ENCODE assay signal across 36 cellular contexts in the genomic region with DNA sequence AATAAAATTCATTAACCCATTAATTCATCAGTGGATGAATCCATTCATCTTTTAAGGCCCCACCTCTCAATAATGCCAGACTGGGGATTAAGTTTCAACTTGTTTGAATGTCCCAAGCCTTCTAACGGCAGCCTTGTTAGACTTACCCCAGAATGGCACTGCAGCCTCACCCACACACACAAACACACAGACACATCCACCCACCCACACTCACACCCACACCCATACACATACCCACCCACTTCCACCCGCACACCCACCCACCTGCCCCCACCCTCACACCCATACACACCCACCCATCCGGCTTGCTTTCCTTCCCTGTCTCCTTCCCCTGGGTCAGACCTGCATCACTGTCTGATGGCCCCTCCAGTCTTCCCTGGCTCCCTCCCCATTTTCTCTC.
DNase-seq lines count a peak whose midpoint lies in the region; ATAC-seq, FAIRE-seq and TF ChIP-seq lines count a peak whose summit lies in the region.
"Had no signal": no experiment of that assay in that cellular context is flagged by ENCODE, and none has a peak within 500 bp of the region (broad histone marks: within the 10 kb centered on the region; RNA-seq: fewer than 3 reads in every experiment).

No MANE protein-coding gene starts in this region.

- H3K27me3 ChIP-seq in breast epithelium (no peaks in the 10 kb centered on the region), H1 (replicated peaks in 1 of 4; ENCODE audit: control insufficient read depth in 3 of 4, extremely low read depth in 1 of 4, insufficient read depth in 3 of 4, low read length in 3 of 4) (no peaks in the 10 kb centered on the region), psoas muscle (ENCODE audit: insufficient read depth in 3 of 3, low read length in 2 of 3) (no peaks in the 10 kb centered on the region), vagina (no peaks in the 10 kb centered on the region), Caco-2 (replicated peaks; ENCODE audit: control insufficient read depth, insufficient read depth, low read length) (no peaks in the 10 kb centered on the region)
- H3K27me3 ChIP-seq: brain microvascular endothelial cell, heart right ventricle, Peyer's patch, upper lobe of right lung had no signal

- CTCF ChIA-PET in MCF 10A (lab: Yijun Ruan, JAX) (interaction anchor here (1.2 kb wide), 1 partner anchor 47 kb away, joined by 4 read pairs; no protein-coding TSS in a partner anchor), H1 (lab: Charles Lee; ENCODE audit: partially characterized antibody) (interaction anchor here (2.5 kb wide), 1 partner anchor 9 kb away, joined by 12 read pairs; no protein-coding TSS in a partner anchor), Caco-2 (lab: Charles Lee) (no interaction called here)

- no peak for ATAC-seq in psoas muscle
- ATAC-seq: activated CD8-positive, alpha-beta memory T cell treated with anti-CD3 and anti-CD28 coated beads, Interleukin-2, amount 10 ng/mL, durations not matched to agents 7 days and 5 days; heart right ventricle; lower lobe of right lung; mucosa of descending colon; upper lobe of right lung had no signal

- H3K4me3 ChIP-seq in breast epithelium = no peak overlapping the region
- no peak overlapping the region for H3K4me3 ChIP-seq in H1 (ENCODE audit: extremely low read depth in 1 of 4, insufficient read depth in 2 of 4, low read depth in 3 of 4, low read length in 4 of 4)
- no peak overlapping the region for H3K4me3 ChIP-seq in psoas muscle
- no peak overlapping the region for H3K4me3 ChIP-seq in vagina
- H3K4me3 ChIP-seq in Caco-2 (ENCODE audit: low read depth, low read length) = no peak overlapping the region
- H3K4me3 ChIP-seq: GM23248, heart right ventricle, lower lobe of right lung, mucosa of descending colon, Peyer's patch, upper lobe of right lung had no signal

- 0 out of 2 replicates have a peak overlapping the region, but pooled peaks have one; percentile 27 for H3K18ac ChIP-seq in H1 (ENCODE audit: extremely low read depth, low read length)

- H3K4ac ChIP-seq in H1 (replicated peaks; ENCODE audit: insufficient read length, low read depth, low read length) = no peak overlapping the region

- no peak overlapping the region for H2BK120ac ChIP-seq in H1 (replicated peaks; ENCODE audit: low read depth, low read length)

- no peaks in the 10 kb centered on the region for H3K36me3 ChIP-seq in breast epithelium
- H3K36me3 ChIP-seq in H1 (ENCODE audit: control insufficient read depth in 2 of 4, insufficient read depth in 4 of 4, low read length in 3 of 4) = no peaks in the 10 kb centered on the region
- H3K36me3 ChIP-seq in psoas muscle (ENCODE audit: insufficient read depth in 1 of 2, low read depth in 1 of 2) = no peaks in the 10 kb centered on the region
- no peaks in the 10 kb centered on the region for H3K36me3 ChIP-seq in vagina
- H3K36me3 ChIP-seq in Caco-2 (ENCODE audit: control insufficient read depth, insufficient read depth, low read length) = no peaks in the 10 kb centered on the region
- H3K36me3 ChIP-seq: brain microvascular endothelial cell, heart right ventricle, lower lobe of right lung, Peyer's patch, upper lobe of right lung had no signal

- H4K91ac ChIP-seq in H1 (replicated peaks; ENCODE audit: insufficient read length, low read length) = peak overlapping the region; percentile 55

- no peaks in the 10 kb centered on the region for H3K9me3 ChIP-seq in breast epithelium
- no peaks in the 10 kb centered on the region for H3K9me3 ChIP-seq in H1 (ENCODE audit: insufficient read depth in 2 of 2, low read depth in 1 of 2, low read length in 1 of 2)
- H3K9me3 ChIP-seq in psoas muscle = no peaks in the 10 kb centered on the region
- H3K9me3 ChIP-seq in vagina = no peaks in the 10 kb centered on the region
- no peaks in the 10 kb centered on the region for H3K9me3 ChIP-seq in Caco-2
- H3K9me3 ChIP-seq: heart right ventricle, lower lobe of right lung, mucosa of descending colon, Peyer's patch, upper lobe of right lung had no signal

- no peak overlapping the region for H2BK20ac ChIP-seq in H1 (ENCODE audit: low read length)

- no peaks in the 10 kb centered on the region for H4K20me1 ChIP-seq in H1 (replicated peaks in 1 of 2; ENCODE audit: control insufficient read depth in 1 of 2, insufficient read depth in 2 of 2, low read length in 2 of 2)

- H2BK12ac ChIP-seq in H1 (ENCODE audit: low read depth, low read length) = 0 out of 2 replicates have a peak overlapping the region, but pooled peaks have one; percentile 21

- H3K4me3 Mint-ChIP-seq in MCF 10A (ENCODE audit: unreplicated experiment) = no peak overlapping the region
- H3K4me3 Mint-ChIP-seq in Caco-2 (ENCODE audit: unreplicated experiment) = no peak overlapping the region
- H3K4me3 Mint-ChIP-seq: activated B cell treated with CpG ODN at 0.5 μM for 24 hours; activated CD8-positive, alpha-beta memory T cell treated with anti-CD3 and anti-CD28 coated beads, Interleukin-2, amount 10 ng/mL, durations not matched to agents 7 days and 5 days; CD4-positive, alpha-beta memory T cell; neural crest cell had no signal

- H3K27ac ChIP-seq in breast epithelium (peak overlapping the region; percentile 23 to 88), H1 (ENCODE audit: low read depth, low read length) (no peak overlapping the region), psoas muscle (peak overlapping the region; percentile 84), vagina (peak overlapping the region; percentile 73)
- H3K27ac ChIP-seq: lower lobe of right lung, upper lobe of right lung had no signal

- no peak overlapping the region for H3K9ac ChIP-seq in H1 (replicated peaks in 1 of 4; ENCODE audit: extremely low read depth in 1 of 4, low read depth in 3 of 4, low read length in 3 of 4)
- H3K9ac ChIP-seq: GM23248 had no signal

- 80% methylated on average over 1 of the region's 3 CpGs; no CpG with 5 or more reads in 1 of the 2 experiments for WGBS in H1 (ENCODE audit: extremely low coverage in 1 of 2, insufficient coverage in 1 of 2, insufficient read length in 1 of 2, insufficient replicate concordance in 2 of 2, low coverage in 1 of 2, low lambda C conversion rate in 2 of 2, missing lambda C conversion rate in 1 of 2), 2 experiments
- WGBS in psoas muscle, 3 donors = 52 to 85% (median 66%) methylated on average over 2 to 3 of the region's 3 CpGs

- no peak overlapping the region for H3K56ac ChIP-seq in H1 (replicated peaks; ENCODE audit: insufficient read length, low read depth, low read length)

- H3K27ac Mint-ChIP-seq in MCF 10A (ENCODE audit: low read depth, unreplicated experiment) (no peak overlapping the region), Caco-2 (ENCODE audit: unreplicated experiment) (no peak overlapping the region)
- H3K27ac Mint-ChIP-seq: activated B cell treated with CpG ODN at 0.5 μM for 24 hours; activated CD8-positive, alpha-beta memory T cell treated with anti-CD3 and anti-CD28 coated beads, Interleukin-2, amount 10 ng/mL, durations not matched to agents 7 days and 5 days; CD4-positive, alpha-beta memory T cell had no signal

- H3K27me3 Mint-ChIP-seq in MCF 10A (ENCODE audit: insufficient read depth, unreplicated experiment) (no peaks in the 10 kb centered on the region), Caco-2 (ENCODE audit: insufficient read depth, unreplicated experiment) (no peaks in the 10 kb centered on the region)
- H3K27me3 Mint-ChIP-seq: activated B cell treated with CpG ODN at 0.5 μM for 24 hours; activated CD8-positive, alpha-beta memory T cell treated with anti-CD3 and anti-CD28 coated beads, Interleukin-2, amount 10 ng/mL, durations not matched to agents 7 days and 5 days; CD4-positive, alpha-beta memory T cell had no signal

- H4K5ac ChIP-seq in H1 (ENCODE audit: insufficient read length, low read depth, low read length) = no peak overlapping the region

- no peaks in the 10 kb centered on the region; the same call in 1 of the 2 replicates for H3K79me1 ChIP-seq in H1 (ENCODE audit: low read depth, low read length)

- peaks cover 13% of the 10 kb centered on the region for H3K36me3 Mint-ChIP-seq in MCF 10A (ENCODE audit: insufficient read depth, unreplicated experiment)
- peaks cover 6% of the 10 kb centered on the region for H3K36me3 Mint-ChIP-seq in Caco-2 (ENCODE audit: insufficient read depth, unreplicated experiment)

- H3K23me2 ChIP-seq in H1 (ENCODE audit: low read depth, low read length) = no peaks in the 10 kb centered on the region

- no peak overlapping the region for H4K8ac ChIP-seq in H1 (ENCODE audit: extremely low read depth, insufficient read depth, low read length)

- H3K9me3 Mint-ChIP-seq in MCF 10A (ENCODE audit: unreplicated experiment) (no peaks in the 10 kb centered on the region), Caco-2 (ENCODE audit: unreplicated experiment) (no peaks in the 10 kb centered on the region)
- H3K9me3 Mint-ChIP-seq: activated B cell treated with CpG ODN at 0.5 μM for 24 hours, neural crest cell had no signal

- POLR2A ChIA-PET in MCF 10A (lab: Yijun Ruan, JAX) (interaction anchor here (1.7 kb wide), 1 partner anchor 12 kb away, joined by 5 read pairs; no protein-coding TSS in a partner anchor), H1 (lab: Charles Lee; ENCODE audit: partially characterized antibody) (no interaction called here), Caco-2 (lab: Charles Lee) (no interaction called here)

- no peak for TF ChIP-seq POLR2A in breast epithelium (IDR thresholded peaks at IDR 0.05)
- no peak for TF ChIP-seq POLR2A in H1 (IDR thresholded peaks at IDR 0.05; ENCODE audit: control extremely low read depth in 1 of 2, low read depth in 2 of 2, low read length in 2 of 2)
- no peak for TF ChIP-seq POLR2A in vagina (IDR thresholded peaks at IDR 0.05)

- no peak for TF ChIP-seq EP300 in H1 (IDR thresholded peaks at IDR 0.05; ENCODE audit: borderline replicate concordance in 1 of 2, low read depth in 2 of 2, low read length in 2 of 2)

- FAIRE-seq in H1 (lab: Jason Lieb, UNC) = no peak
- FAIRE-seq: colon, GM12892, HTR-8/SVneo had no signal

- TF ChIP-seq CTCF in breast epithelium (IDR thresholded peaks at IDR 0.05) (no peak), MCF 10A (IDR thresholded peaks at IDR 0.05; ENCODE audit: unreplicated experiment) (no peak), H1 (IDR thresholded peaks at IDR 0.05; ENCODE audit: control extremely low read depth in 1 of 3, insufficient read depth in 1 of 3, low read depth in 1 of 3, low read length in 3 of 3) (no peak), psoas muscle (IDR thresholded peaks at IDR 0.05) (no peak), vagina (IDR thresholded peaks at IDR 0.05) (no peak), Caco-2 (IDR thresholded peaks at IDR 0.05; ENCODE audit: insufficient read depth in 1 of 2, low read depth in 1 of 2, low read length in 1 of 2, severe bottlenecking in 1 of 2, unreplicated experiment in 1 of 2) (no peak)

- no peak overlapping the region for H2BK5ac ChIP-seq in H1 (ENCODE audit: low read depth, low read length)

- peaks cover 26% of the 10 kb centered on the region for H3K4me1 Mint-ChIP-seq in MCF 10A (ENCODE audit: insufficient read depth, unreplicated experiment)
- H3K4me1 Mint-ChIP-seq in Caco-2 (ENCODE audit: low read depth, unreplicated experiment) = peaks cover 28% of the 10 kb centered on the region
- H3K4me1 Mint-ChIP-seq: activated B cell treated with CpG ODN at 0.5 μM for 24 hours had no signal

- BruUV-seq in MCF 10A (replicated peaks; lab: Mats Ljungman, UMichigan) (no TSS peak), Caco-2 (replicated peaks; lab: Mats Ljungman, UMichigan) (no TSS peak)

- H2AFZ ChIP-seq in H1 (ENCODE audit: low read length) = no peak overlapping the region
- H2AFZ ChIP-seq: GM23248 had no signal

- intact Hi-C loops in breast epithelium (cut with DNase I; ENCODE audit: low total_unique reads) (no loop called here), MCF 10A (cut with micrococcal nuclease) (no loop called here), psoas muscle (cut with DNase I) (loop anchor here in 1 of 2 donors (5.0 to 10.0 kb wide), 2 partner anchors 102 to 220 kb away; partner anchors contain the start of gene ARHGAP10), vagina (cut with DNase I) (no loop called here), Caco-2 (cut with micrococcal nuclease; ENCODE audit: unreplicated experiment) (no loop called here)

- H2AK5ac ChIP-seq in H1 (ENCODE audit: low read depth, low read length) = no peak overlapping the region

- TF ChIP-seq RAD21 in H1 (IDR thresholded peaks at IDR 0.05 in 1 of 2, conservative IDR thresholded peaks at IDR 0.05 in 1 of 2; ENCODE audit: low read depth in 2 of 2, low read length in 2 of 2) = no peak

- H3K4me2 ChIP-seq in H1 (ENCODE audit: insufficient read depth in 1 of 2, low read depth in 2 of 2, low read length in 2 of 2) = no peak overlapping the region

- DNase-seq in breast epithelium (ENCODE audit: low spot score in 2 of 2) = no peak
- DNase-seq in MCF 10A (ENCODE audit: unreplicated experiment) = no peak
- DNase-seq in H1 (ENCODE audit: low read depth in 1 of 2, low spot score in 2 of 2) = no peak
- DNase-seq in psoas muscle = no peak
- DNase-seq in vagina (ENCODE audit: extremely low spot score in 2 of 2) = no peak
- no peak for DNase-seq in Caco-2
- no peak for DNase-seq in COLO668 (lab: John Stamatoyannopoulos, UW; ENCODE audit: unreplicated experiment)
- DNase-seq in GM03348 (ENCODE audit: low spot score) = no peak
- DNase-seq: 8988T; activated B cell treated with CpG ODN at 0.5 μM for 24 hours; activated CD8-positive, alpha-beta memory T cell treated with anti-CD3 and anti-CD28 coated beads, Interleukin-2, amount 10 ng/mL, durations not matched to agents 7 days and 5 days; activated naive CD4-positive, alpha-beta T cell; activated T-cell treated with anti-CD3 and anti-CD28 coated beads, Interleukin-2, amount 50 U/mL, for 48 hours; brain microvascular endothelial cell; CD4-positive, alpha-beta memory T cell; DMS 273 treated with DMSO at 0.1 percent for 48 hours; effector memory CD4-positive, alpha-beta T cell; erythroblast; foreskin fibroblast; GM23248; heart right ventricle; KG1; kidney glomerular epithelial cell; lower lobe of right lung; MM.1S; mucosa of descending colon; NCI-H2029; NCI-H526 treated with DMSO at 0.1 percent for 48 hours; Peyer's patch; posterior cingulate gyrus; SIG-M5; upper lobe of right lung had no signal

- no peak overlapping the region for H3K14ac ChIP-seq in H1 (ENCODE audit: insufficient read length)

- H2BK15ac ChIP-seq in H1 (ENCODE audit: low read length) = no peak overlapping the region

- no peak overlapping the region for H3K23ac ChIP-seq in H1 (ENCODE audit: insufficient read length)

- no peaks in the 10 kb centered on the region for H3K79me2 ChIP-seq in H1 (ENCODE audit: control insufficient read depth in 1 of 2, insufficient read depth in 2 of 2, low read length in 2 of 2)

- H3K4me1 ChIP-seq in breast epithelium (peaks cover 0 to 13% of the 10 kb centered on the region in 2 donors), H1 (replicated peaks in 1 of 4; ENCODE audit: control insufficient read depth in 3 of 4, insufficient read depth in 4 of 4, low read length in 3 of 4) (peaks cover 0 to 7% (median 0%) of the 10 kb centered on the region in 4 experiments; a peak in 2 of 7 replicates), psoas muscle (peaks cover 59% of the 10 kb centered on the region), vagina (peaks cover 45% of the 10 kb centered on the region), Caco-2 (peaks cover 11% of the 10 kb centered on the region; the same call in 1 of the 2 replicates)
